ENCODE assay signal across 8 cellular contexts in genomic region chr12:96198970-96199369, GRCh38. TPM values are rescaled to one million over a fixed set of nuclear protein-coding genes. Genes with fewer than 3 reads are reported as not detected.
DNase-seq lines count a peak whose midpoint lies in the region; ATAC-seq and TF ChIP-seq lines count a peak whose summit lies in the region.

No MANE protein-coding gene starts in this region.

- peaks cover 36% of the 10 kb centered on the region for H3K36me3 Mint-ChIP-seq in activated B cell treated with CpG ODN at 0.5 μM for 24 hours (ENCODE audit: low read depth)

- intact Hi-C loops in HCT116 (cut with micrococcal nuclease) = loop anchor here (5.0 kb wide), 2 partner anchors 137 to 152 kb away; no protein-coding TSS in a partner anchor
- intact Hi-C loops in activated B cell treated with CpG ODN at 0.5 μM for 24 hours (cut with micrococcal nuclease) = loop anchor here (5.0 to 10.0 kb wide), 3 partner anchors 57 to 982 kb away; partner anchors contain the start of genes FGD6 and VEZT

- TF ChIP-seq RAD21 in HCT116 (IDR thresholded peaks at IDR 0.05; ENCODE audit: low read depth) = peak; percentile 38

- H3K4me1 ChIP-seq in HCT116 (ENCODE audit: control insufficient read depth in 1 of 2, insufficient read depth in 2 of 2, low read length in 2 of 2) = peaks cover 37 to 59% of the 10 kb centered on the region in 2 experiments
- peaks cover 0 to 36% (median 3%) of the 10 kb centered on the region in 3 donors for H3K4me1 ChIP-seq in gastroesophageal sphincter

- H3K36me3 ChIP-seq in HCT116 (ENCODE audit: control insufficient read depth in 1 of 2, insufficient read depth in 2 of 2, low read length in 2 of 2) (no peaks in the 10 kb centered on the region), gastroesophageal sphincter (no peaks in the 10 kb centered on the region)

- H3K4me3 ChIP-seq in AG04450 (ENCODE audit: low read depth, low read length) (no peak overlapping the region), HCT116 (replicated peaks in 1 of 2; ENCODE audit: low read depth in 1 of 2, low read length in 2 of 2) (peak overlapping the region in 1 of 2 experiments; percentile 38; a peak in 3 of 4 replicates), gastroesophageal sphincter (no peak overlapping the region)

- POLR2A ChIA-PET in AG04450 (lab: Yijun Ruan, JAX) (no interaction called here), HCT116 (lab: Charles Lee) (interaction anchor here (0.5 kb wide), 1 partner anchor 257 kb away, joined by 3 read pairs; no protein-coding TSS in a partner anchor), activated B cell treated with CpG ODN at 0.5 μM for 24 hours (lab: Charles Lee) (interaction anchor here (1.0 to 7.9 kb wide), 5 partner anchors 8 to 201 kb away, joined by 3 to 174 read pairs (median 6); partner anchors contain the start of gene CDK17)

- H3K9ac ChIP-seq in HCT116 (ENCODE audit: low read length) = peak overlapping the region; percentile 62

- no peaks in the 10 kb centered on the region for H3K9me2 ChIP-seq in HCT116 (ENCODE audit: insufficient read depth)

- H3K27ac ChIP-seq in AG04450 (ENCODE audit: low read depth, low read length) (no peak overlapping the region), HCT116 (ENCODE audit: low read depth, low read length) (peak overlapping the region; percentile 94), gastroesophageal sphincter (peak overlapping the region in 3 of 4 donors; percentile 9 to 55 (median 46))

- no peaks in the 10 kb centered on the region for H3K27me3 Mint-ChIP-seq in activated B cell treated with CpG ODN at 0.5 μM for 24 hours

- TF ChIP-seq CTCF in AG04450 (IDR thresholded peaks at IDR 0.05; ENCODE audit: low read depth, low read length) (no peak), HCT116 (IDR thresholded peaks at IDR 0.05 in 2 of 3, conservative IDR thresholded peaks at IDR 0.05 in 1 of 3; ENCODE audit: borderline replicate concordance in 1 of 3, insufficient read depth in 1 of 3, low read depth in 2 of 3, low read length in 2 of 3) (no peak), activated B cell treated with CpG ODN at 0.5 μM for 24 hours (IDR thresholded peaks at IDR 0.05) (no peak), gastroesophageal sphincter (IDR thresholded peaks at IDR 0.05) (no peak)

- H3K27me3 ChIP-seq in AG04450 (ENCODE audit: control insufficient read depth, insufficient read depth, low read length) (no peaks in the 10 kb centered on the region), HCT116 (ENCODE audit: insufficient read depth, low read length) (no peaks in the 10 kb centered on the region), gastroesophageal sphincter (no peaks in the 10 kb centered on the region)

- peak overlapping the region; percentile 97 for H3K4me2 ChIP-seq in HCT116 (ENCODE audit: low read length)

- H3K4me3 Mint-ChIP-seq in activated B cell treated with CpG ODN at 0.5 μM for 24 hours = peak overlapping the region; percentile 58

- TF ChIP-seq POLR2A in HCT116 (IDR thresholded peaks at IDR 0.05; ENCODE audit: borderline replicate concordance, extremely low read depth, insufficient read depth, insufficient read length) (no peak), gastroesophageal sphincter (IDR thresholded peaks at IDR 0.05) (no peak)

- ATAC-seq in HCT116 = peak; percentile 45
- ATAC-seq in activated B cell treated with CpG ODN at 0.5 μM for 24 hours (ENCODE audit: low read depth) = peak; percentile 15
- ATAC-seq in gastroesophageal sphincter = peak; percentile 24
- no peak for ATAC-seq in HG03097 (IDR thresholded peaks at IDR 0.05; ENCODE audit: low FRiP score, unreplicated experiment)

- peak overlapping the region; percentile 82 for H3K27ac Mint-ChIP-seq in activated B cell treated with CpG ODN at 0.5 μM for 24 hours

- H3K79me2 ChIP-seq in HCT116 (ENCODE audit: insufficient read depth, low read length) = peaks cover 91% of the 10 kb centered on the region

- peaks cover 4% of the 10 kb centered on the region for H3K9me3 ChIP-seq in AG04450 (ENCODE audit: control insufficient read depth, insufficient read depth, low read length)
- H3K9me3 ChIP-seq in HCT116 (ENCODE audit: control insufficient read depth in 1 of 2, insufficient read depth in 1 of 2, low read depth in 1 of 2, low read length in 2 of 2) = no peaks in the 10 kb centered on the region
- no peaks in the 10 kb centered on the region for H3K9me3 ChIP-seq in gastroesophageal sphincter

- H3K4me1 Mint-ChIP-seq in activated B cell treated with CpG ODN at 0.5 μM for 24 hours = peaks cover 69% of the 10 kb centered on the region

- no peak overlapping the region for H2AFZ ChIP-seq in HCT116 (ENCODE audit: low read depth, low read length, poor library complexity, severe bottlenecking)

- H4K20me1 ChIP-seq in HCT116 (ENCODE audit: insufficient read depth) = no peaks in the 10 kb centered on the region

- peak; percentile 69 for DNase-seq in AG04450 (ENCODE audit: low read depth, low spot score)
- DNase-seq in HCT116 (ENCODE audit: low read depth, low spot score) = peak; percentile 87
- no peak for DNase-seq in activated B cell treated with CpG ODN at 0.5 μM for 24 hours
- no peak for DNase-seq in NCI-H526 (lab: John Stamatoyannopoulos, UW)
- DNase-seq in NCI-H2081 (lab: John Stamatoyannopoulos, UW) = no peak
- no peak for DNase-seq in NCI-H1105 treated with DMSO at 0.1 percent for 48 hours (lab: John Stamatoyannopoulos, UW)

- RAD21 ChIA-PET in HCT116 (lab: Charles Lee; ENCODE audit: low non-redundant PET in 1 of 2, low total read pairs in 2 of 2, uncharacterized antibody in 2 of 2, unreplicated experiment in 2 of 2) = no interaction called here

- CTCF ChIA-PET in AG04450 (lab: Charles Lee) = interaction anchor here (0.6 to 7.6 kb wide), 5 partner anchors 10 to 318 kb away, joined by 3 to 72 read pairs (median 4); no protein-coding TSS in a partner anchor
- CTCF ChIA-PET in HCT116 (lab: Charles Lee) = interaction anchor here (1.6 kb wide), 1 partner anchor 16 kb away, joined by 5 read pairs; no protein-coding TSS in a partner anchor
- CTCF ChIA-PET in activated B cell treated with CpG ODN at 0.5 μM for 24 hours (lab: Charles Lee) = interaction anchor here (1.0 to 3.5 kb wide), 3 partner anchors 10 to 135 kb away, joined by 3 to 13 read pairs (median 4); no protein-coding TSS in a partner anchor

- BruUV-seq in HCT116 (replicated peaks; lab: Mats Ljungman, UMichigan) = TSS peak; percentile 6

- no peak for TF ChIP-seq EP300 in gastroesophageal sphincter (IDR thresholded peaks at IDR 0.05)

- H3K9me3 Mint-ChIP-seq in activated B cell treated with CpG ODN at 0.5 μM for 24 hours = no peaks in the 10 kb centered on the region

TF ChIP-seq in HCT116, 20 proteins besides CTCF, POLR2A, EP300 and RAD21 (continues in another document):
- TF ChIP-seq CBX3 (IDR thresholded peaks at IDR 0.05; ENCODE audit: low read depth) = peak; percentile 80; the same call in 1 of the 2 replicates
- peak; percentile 98 for TF ChIP-seq FOSL1 (IDR thresholded peaks at IDR 0.05; ENCODE audit: low read depth)
- TF ChIP-seq TCF7L2 (IDR thresholded peaks at IDR 0.05; ENCODE audit: borderline replicate concordance, extremely low read depth, insufficient read depth, insufficient read length) = no peak
- TF ChIP-seq JUND (IDR thresholded peaks at IDR 0.05) = peak; percentile 98
- peak; percentile 49; the same call in 1 of the 2 replicates for TF ChIP-seq POLR2AphosphoS5 (IDR thresholded peaks at IDR 0.05; ENCODE audit: low read depth, low read length)
- peak; percentile 96 for TF ChIP-seq SP1 (IDR thresholded peaks at IDR 0.05; ENCODE audit: low read depth)
- peak; percentile 51; the same call in 1 of the 2 replicates for TF ChIP-seq ELF1 (IDR thresholded peaks at IDR 0.05; ENCODE audit: borderline replicate concordance, low read depth)
- no peak for TF ChIP-seq ZNF274 (IDR thresholded peaks at IDR 0.05; ENCODE audit: low read depth, low read length)
- TF ChIP-seq MAX (IDR thresholded peaks at IDR 0.05) = peak; percentile 48; the same call in 1 of the 2 replicates
- peak; percentile 95 for TF ChIP-seq CEBPB (IDR thresholded peaks at IDR 0.05; ENCODE audit: low read depth)
- peak; percentile 28 for TF ChIP-seq YY1 (IDR thresholded peaks at IDR 0.05; ENCODE audit: extremely low read depth, insufficient replicate concordance, low read depth, low read length)
- peak; percentile 82 for TF ChIP-seq SRF (IDR thresholded peaks at IDR 0.05; ENCODE audit: low read depth)
- TF ChIP-seq EZH2 (IDR thresholded peaks at IDR 0.05) = no peak
- TF ChIP-seq ATF3 (IDR thresholded peaks at IDR 0.05) = no peak; the same call in 1 of the 2 replicates
- no peak for TF ChIP-seq EZH2phosphoT487 (IDR thresholded peaks at IDR 0.05; ENCODE audit: borderline replicate concordance)
- TF ChIP-seq EGR1 (IDR thresholded peaks at IDR 0.05; ENCODE audit: low read depth) = peak; percentile 28; the same call in 1 of the 2 replicates
- no peak for TF ChIP-seq ZBTB33 (IDR thresholded peaks at IDR 0.05; ENCODE audit: extremely low read depth, insufficient replicate concordance, low read length)
- TF ChIP-seq SIN3A (IDR thresholded peaks at IDR 0.05; ENCODE audit: low read depth) = peak; percentile 86

RNA-seq across cellular contexts. Expression of gene ELK3, which starts 4.8 kb away (rescaled TPM):
- polyA plus RNA-seq in AG04450 (2011; rRNA removed) = 26.7 and 31.2 TPM in 2 replicates
- polyA minus RNA-seq in AG04450 (2011; rRNA and poly(A)+ RNA removed) = 21.4 and 27.3 TPM in 2 replicates
- 45.6 TPM for total RNA-seq in HCT116 (2021; ENCODE audit: unreplicated experiment)
- 42.5 and 44.0 TPM in 2 replicates for polyA plus RNA-seq in HCT116 (2012)
- total RNA-seq in activated B cell treated with CpG ODN at 0.5 μM for 24 hours = 59.9 and 60.8 TPM in 2 replicates
- total RNA-seq in gastroesophageal sphincter = 10 to 100 TPM; 10.1 to 25.3 (median 23.4) TPM

Comparison
In these comparisons a context has a peak if more than half of its experiments do, and no peak if none do; other contexts are left out.
1. DNase-seq: peak in AG04450 (single experiment) and HCT116 (single experiment); none in activated B cell treated with CpG ODN at 0.5 μM for 24 hours (single experiment), NCI-H526 (0 of 2), NCI-H2081 (0 of 2) and NCI-H1105 treated with DMSO at 0.1 percent for 48 hours (single experiment).